In the genomic region with DNA sequence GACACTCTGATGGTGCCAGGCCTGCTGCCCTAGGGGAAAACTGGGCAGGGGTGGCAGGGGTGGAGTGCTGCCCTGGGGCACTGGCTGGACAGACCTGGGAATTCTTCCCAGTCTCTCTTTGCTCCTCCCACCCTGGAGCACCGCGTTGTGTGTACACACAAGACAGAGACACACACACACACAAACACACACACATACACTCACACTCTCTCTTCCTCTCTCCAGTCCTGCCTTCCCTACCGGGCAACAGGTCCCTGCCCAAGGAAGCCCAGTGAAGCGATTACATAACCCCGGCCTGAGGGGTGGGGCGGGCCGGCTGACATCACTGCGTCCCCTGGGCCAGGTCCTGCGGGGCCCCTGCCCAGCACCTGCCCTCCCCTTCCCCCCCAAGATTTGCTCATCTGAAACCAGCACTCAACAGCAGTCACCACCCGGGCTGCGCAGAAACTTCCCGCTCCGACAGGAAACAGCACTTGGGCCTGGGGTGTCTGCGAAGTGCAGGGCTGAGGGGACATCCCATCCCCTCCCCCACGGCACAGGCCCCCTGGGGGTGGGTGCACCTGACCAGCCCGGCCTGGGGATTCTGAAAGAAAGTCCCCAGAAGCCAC, we compare ENCODE assay signal across 1 cellular context.
TF ChIP-seq lines count a peak whose summit lies in the region.

No MANE protein-coding gene starts in this region.

TF ChIP-seq in GM23338, 12 proteins besides CTCF, POLR2A, EP300 and RAD21 (continued from another document):
- TF ChIP-seq, protein P1, sequence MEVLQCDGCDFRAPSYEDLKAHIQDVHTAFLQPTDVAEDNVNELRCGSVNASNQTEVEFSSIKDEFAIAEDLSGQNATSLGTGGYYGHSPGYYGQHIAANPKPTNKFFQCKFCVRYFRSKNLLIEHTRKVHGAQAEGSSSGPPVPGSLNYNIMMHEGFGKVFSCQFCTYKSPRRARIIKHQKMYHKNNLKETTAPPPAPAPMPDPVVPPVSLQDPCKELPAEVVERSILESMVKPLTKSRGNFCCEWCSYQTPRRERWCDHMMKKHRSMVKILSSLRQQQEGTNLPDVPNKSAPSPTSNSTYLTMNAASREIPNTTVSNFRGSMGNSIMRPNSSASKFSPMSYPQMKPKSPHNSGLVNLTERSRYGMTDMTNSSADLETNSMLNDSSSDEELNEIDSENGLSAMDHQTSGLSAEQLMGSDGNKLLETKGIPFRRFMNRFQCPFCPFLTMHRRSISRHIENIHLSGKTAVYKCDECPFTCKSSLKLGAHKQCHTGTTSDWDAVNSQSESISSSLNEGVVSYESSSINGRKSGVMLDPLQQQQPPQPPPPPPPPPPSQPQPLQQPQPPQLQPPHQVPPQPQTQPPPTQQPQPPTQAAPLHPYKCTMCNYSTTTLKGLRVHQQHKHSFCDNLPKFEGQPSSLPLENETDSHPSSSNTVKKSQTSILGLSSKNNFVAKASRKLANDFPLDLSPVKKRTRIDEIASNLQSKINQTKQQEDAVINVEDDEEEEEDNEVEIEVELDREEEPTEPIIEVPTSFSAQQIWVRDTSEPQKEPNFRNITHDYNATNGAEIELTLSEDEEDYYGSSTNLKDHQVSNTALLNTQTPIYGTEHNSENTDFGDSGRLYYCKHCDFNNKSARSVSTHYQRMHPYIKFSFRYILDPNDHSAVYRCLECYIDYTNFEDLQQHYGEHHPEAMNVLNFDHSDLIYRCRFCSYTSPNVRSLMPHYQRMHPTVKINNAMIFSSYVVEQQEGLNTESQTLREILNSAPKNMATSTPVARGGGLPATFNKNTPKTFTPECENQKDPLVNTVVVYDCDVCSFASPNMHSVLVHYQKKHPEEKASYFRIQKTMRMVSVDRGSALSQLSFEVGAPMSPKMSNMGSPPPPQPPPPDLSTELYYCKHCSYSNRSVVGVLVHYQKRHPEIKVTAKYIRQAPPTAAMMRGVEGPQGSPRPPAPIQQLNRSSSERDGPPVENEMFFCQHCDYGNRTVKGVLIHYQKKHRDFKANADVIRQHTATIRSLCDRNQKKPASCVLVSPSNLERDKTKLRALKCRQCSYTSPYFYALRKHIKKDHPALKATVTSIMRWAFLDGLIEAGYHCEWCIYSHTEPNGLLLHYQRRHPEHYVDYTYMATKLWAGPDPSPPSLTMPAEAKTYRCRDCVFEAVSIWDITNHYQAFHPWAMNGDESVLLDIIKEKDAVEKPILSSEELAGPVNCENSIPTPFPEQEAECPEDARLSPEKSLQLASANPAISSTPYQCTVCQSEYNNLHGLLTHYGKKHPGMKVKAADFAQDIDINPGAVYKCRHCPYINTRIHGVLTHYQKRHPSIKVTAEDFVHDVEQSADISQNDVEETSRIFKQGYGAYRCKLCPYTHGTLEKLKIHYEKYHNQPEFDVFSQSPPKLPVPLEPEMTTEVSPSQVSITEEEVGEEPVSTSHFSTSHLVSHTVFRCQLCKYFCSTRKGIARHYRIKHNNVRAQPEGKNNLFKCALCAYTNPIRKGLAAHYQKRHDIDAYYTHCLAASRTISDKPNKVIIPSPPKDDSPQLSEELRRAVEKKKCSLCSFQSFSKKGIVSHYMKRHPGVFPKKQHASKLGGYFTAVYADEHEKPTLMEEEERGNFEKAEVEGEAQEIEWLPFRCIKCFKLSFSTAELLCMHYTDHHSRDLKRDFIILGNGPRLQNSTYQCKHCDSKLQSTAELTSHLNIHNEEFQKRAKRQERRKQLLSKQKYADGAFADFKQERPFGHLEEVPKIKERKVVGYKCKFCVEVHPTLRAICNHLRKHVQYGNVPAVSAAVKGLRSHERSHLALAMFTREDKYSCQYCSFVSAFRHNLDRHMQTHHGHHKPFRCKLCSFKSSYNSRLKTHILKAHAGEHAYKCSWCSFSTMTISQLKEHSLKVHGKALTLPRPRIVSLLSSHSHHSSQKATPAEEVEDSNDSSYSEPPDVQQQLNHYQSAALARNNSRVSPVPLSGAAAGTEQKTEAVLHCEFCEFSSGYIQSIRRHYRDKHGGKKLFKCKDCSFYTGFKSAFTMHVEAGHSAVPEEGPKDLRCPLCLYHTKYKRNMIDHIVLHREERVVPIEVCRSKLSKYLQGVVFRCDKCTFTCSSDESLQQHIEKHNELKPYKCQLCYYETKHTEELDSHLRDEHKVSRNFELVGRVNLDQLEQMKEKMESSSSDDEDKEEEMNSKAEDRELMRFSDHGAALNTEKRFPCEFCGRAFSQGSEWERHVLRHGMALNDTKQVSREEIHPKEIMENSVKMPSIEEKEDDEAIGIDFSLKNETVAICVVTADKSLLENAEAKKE (CRISPR knock-in tag; IDR thresholded peaks at IDR 0.05), result no peak
- TF ChIP-seq STAT1 (IDR thresholded peaks at IDR 0.05; ENCODE audit: unreplicated experiment) (no peak), ZNF331 (CRISPR knock-in tag; IDR thresholded peaks at IDR 0.05; ENCODE audit: low read depth) (no peak), EZH2 (IDR thresholded peaks at IDR 0.05; ENCODE audit: low read depth, unreplicated experiment) (no peak), JUNB (IDR thresholded peaks at IDR 0.05; ENCODE audit: unreplicated experiment) (no peak), POLR2AphosphoS5 (IDR thresholded peaks at IDR 0.05; ENCODE audit: low read depth) (no peak)
- TF ChIP-seq, protein P2, sequence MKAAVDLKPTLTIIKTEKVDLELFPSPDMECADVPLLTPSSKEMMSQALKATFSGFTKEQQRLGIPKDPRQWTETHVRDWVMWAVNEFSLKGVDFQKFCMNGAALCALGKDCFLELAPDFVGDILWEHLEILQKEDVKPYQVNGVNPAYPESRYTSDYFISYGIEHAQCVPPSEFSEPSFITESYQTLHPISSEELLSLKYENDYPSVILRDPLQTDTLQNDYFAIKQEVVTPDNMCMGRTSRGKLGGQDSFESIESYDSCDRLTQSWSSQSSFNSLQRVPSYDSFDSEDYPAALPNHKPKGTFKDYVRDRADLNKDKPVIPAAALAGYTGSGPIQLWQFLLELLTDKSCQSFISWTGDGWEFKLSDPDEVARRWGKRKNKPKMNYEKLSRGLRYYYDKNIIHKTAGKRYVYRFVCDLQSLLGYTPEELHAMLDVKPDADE (IDR thresholded peaks at IDR 0.05), result no peak
- TF ChIP-seq, protein P3, sequence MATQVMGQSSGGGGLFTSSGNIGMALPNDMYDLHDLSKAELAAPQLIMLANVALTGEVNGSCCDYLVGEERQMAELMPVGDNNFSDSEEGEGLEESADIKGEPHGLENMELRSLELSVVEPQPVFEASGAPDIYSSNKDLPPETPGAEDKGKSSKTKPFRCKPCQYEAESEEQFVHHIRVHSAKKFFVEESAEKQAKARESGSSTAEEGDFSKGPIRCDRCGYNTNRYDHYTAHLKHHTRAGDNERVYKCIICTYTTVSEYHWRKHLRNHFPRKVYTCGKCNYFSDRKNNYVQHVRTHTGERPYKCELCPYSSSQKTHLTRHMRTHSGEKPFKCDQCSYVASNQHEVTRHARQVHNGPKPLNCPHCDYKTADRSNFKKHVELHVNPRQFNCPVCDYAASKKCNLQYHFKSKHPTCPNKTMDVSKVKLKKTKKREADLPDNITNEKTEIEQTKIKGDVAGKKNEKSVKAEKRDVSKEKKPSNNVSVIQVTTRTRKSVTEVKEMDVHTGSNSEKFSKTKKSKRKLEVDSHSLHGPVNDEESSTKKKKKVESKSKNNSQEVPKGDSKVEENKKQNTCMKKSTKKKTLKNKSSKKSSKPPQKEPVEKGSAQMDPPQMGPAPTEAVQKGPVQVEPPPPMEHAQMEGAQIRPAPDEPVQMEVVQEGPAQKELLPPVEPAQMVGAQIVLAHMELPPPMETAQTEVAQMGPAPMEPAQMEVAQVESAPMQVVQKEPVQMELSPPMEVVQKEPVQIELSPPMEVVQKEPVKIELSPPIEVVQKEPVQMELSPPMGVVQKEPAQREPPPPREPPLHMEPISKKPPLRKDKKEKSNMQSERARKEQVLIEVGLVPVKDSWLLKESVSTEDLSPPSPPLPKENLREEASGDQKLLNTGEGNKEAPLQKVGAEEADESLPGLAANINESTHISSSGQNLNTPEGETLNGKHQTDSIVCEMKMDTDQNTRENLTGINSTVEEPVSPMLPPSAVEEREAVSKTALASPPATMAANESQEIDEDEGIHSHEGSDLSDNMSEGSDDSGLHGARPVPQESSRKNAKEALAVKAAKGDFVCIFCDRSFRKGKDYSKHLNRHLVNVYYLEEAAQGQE (IDR thresholded peaks at IDR 0.05; ENCODE audit: unreplicated experiment), result no peak
